ENCODE assay signal across 9 cellular contexts in the genomic region with DNA sequence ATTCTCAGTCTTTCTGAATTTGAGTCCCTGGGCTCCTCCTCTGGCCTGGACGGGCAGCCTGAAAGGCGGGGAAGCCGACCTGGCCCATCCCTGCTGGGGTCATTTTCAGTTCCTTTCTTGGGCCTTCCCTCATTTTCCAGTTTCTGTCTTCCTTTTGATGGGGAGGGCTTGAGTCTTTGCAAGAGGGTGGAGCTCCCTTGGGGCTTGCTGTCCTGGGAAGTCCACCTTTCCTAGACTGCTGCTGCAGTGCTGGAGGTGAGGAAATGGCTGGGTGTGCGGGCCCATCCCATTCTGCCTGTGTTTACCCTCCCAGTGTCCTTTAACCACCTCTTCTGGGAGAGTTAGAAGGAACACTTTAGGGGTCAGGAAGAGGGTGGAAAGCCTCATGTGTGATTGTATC. TPM values are rescaled to one million over a fixed set of nuclear protein-coding genes. Genes with fewer than 3 reads are reported as not detected.
DNase-seq lines count a peak whose midpoint lies in the region; ATAC-seq and TF ChIP-seq lines count a peak whose summit lies in the region.
"Had no signal": no experiment of that assay in that cellular context is flagged by ENCODE, and none has a peak within 500 bp of the region (broad histone marks: within the 10 kb centered on the region; RNA-seq: fewer than 3 reads in every experiment).

No MANE protein-coding gene starts in this region.

- H3K4me3 ChIP-seq in left ventricle myocardium inferior (peak overlapping the region; percentile 83), retinal pigment epithelial cell (ENCODE audit: low read length) (peak overlapping the region; percentile 56)

- no peaks in the 10 kb centered on the region for H3K9me3 Mint-ChIP-seq in T-cell

- DNase-seq in GM20000 (ENCODE audit: low spot score) (peak; percentile 42), T-cell (no peak), left ventricle myocardium inferior (no peak), retinal pigment epithelial cell (ENCODE audit: low read depth) (no peak), GM10248 (ENCODE audit: extremely low spot score) (no peak)

- TF ChIP-seq CTCF in GM20000 (IDR thresholded peaks at IDR 0.05; ENCODE audit: extremely low read depth, missing control alignments) (no peak), left ventricle myocardium inferior (IDR thresholded peaks at IDR 0.05; ENCODE audit: borderline replicate concordance) (no peak), retinal pigment epithelial cell (conservative IDR thresholded peaks at IDR 0.05; ENCODE audit: low read depth, low read length) (no peak), GM10248 (IDR thresholded peaks at IDR 0.05; ENCODE audit: control extremely low read depth, extremely low read depth, low read depth, missing control alignments) (no peak)

- H3K4me1 ChIP-seq in left ventricle myocardium inferior = peaks cover 33% of the 10 kb centered on the region

- H3K27me3 ChIP-seq in left ventricle myocardium inferior (ENCODE audit: low read depth) = no peaks in the 10 kb centered on the region

- no peak for ATAC-seq in T-cell (replicated peaks in 1 of 4)
- no peak for ATAC-seq in GM18502 (IDR thresholded peaks at IDR 0.05; ENCODE audit: poor library complexity, unreplicated experiment)
- ATAC-seq in GM21528 (IDR thresholded peaks at IDR 0.05; ENCODE audit: low FRiP score, unreplicated experiment) = no peak
- no peak for ATAC-seq in HG02970 (IDR thresholded peaks at IDR 0.05; ENCODE audit: low FRiP score, unreplicated experiment)

- H3K36me3 Mint-ChIP-seq in T-cell = no peaks in the 10 kb centered on the region

- no peak overlapping the region for H3K27ac Mint-ChIP-seq in T-cell

- POLR2A ChIA-PET in T-cell (lab: Charles Lee) (no interaction called here), GM10248 (lab: Yijun Ruan, JAX) (no interaction called here)

- H3K9me3 ChIP-seq in left ventricle myocardium inferior (replicated peaks) = no peaks in the 10 kb centered on the region

- intact Hi-C loops in left ventricle myocardium inferior (cut with micrococcal nuclease) = no loop called here

- H3K36me3 ChIP-seq in left ventricle myocardium inferior = no peaks in the 10 kb centered on the region

- CTCF ChIA-PET in T-cell (lab: Charles Lee) = no interaction called here
- CTCF ChIA-PET in GM10248 (lab: Yijun Ruan, JAX) = interaction anchor here (1.3 to 5.0 kb wide), 3 partner anchors 9 to 31 kb away, joined by 4 to 20 read pairs (median 8); no protein-coding TSS in a partner anchor

- H3K4me3 Mint-ChIP-seq in T-cell = peak overlapping the region; percentile 52 to 70 (median 66)

- H3K27me3 Mint-ChIP-seq in T-cell = peaks cover 6 to 30% of the 10 kb centered on the region in 2 donors

- H3K4me1 Mint-ChIP-seq in T-cell = no peaks in the 10 kb centered on the region

- H3K27ac ChIP-seq in left ventricle myocardium inferior (replicated peaks) = peak overlapping the region; percentile 79

RNA-seq across cellular contexts. Expression of gene SYNC, which starts 40.4 kb away (rescaled TPM):
- total RNA-seq in T-cell = under 1 TPM in 1 of 5 donors, not detected in 4; 0.07 TPM
- 16.2 TPM for total RNA-seq in left ventricle myocardium inferior
- total RNA-seq: activated CD8-positive, alpha-beta memory T cell treated with anti-CD3 and anti-CD28 coated beads for 36 hours had no signal

Comparison
In these comparisons a context has a peak if more than half of its experiments do, and no peak if none do; other contexts are left out.
1. RNA of gene SYNC, which starts 40.4 kb away (total RNA-seq): 16.2 TPM in left ventricle myocardium inferior (single experiment); 0.07 TPM in T-cell; every median in the first group is over 10 times any median in the second.